In genomic region chr10:119251315-119251708, GRCh38 we compare ENCODE assay signal across 11 cellular contexts. TPM values are rescaled to one million over a fixed set of nuclear protein-coding genes. Genes with fewer than 3 reads are reported as not detected.
A peak's percentile ranks its signal among the peaks of the same experiment; 100 is the strongest.
DNase-seq lines count a peak whose midpoint lies in the region; ATAC-seq and TF ChIP-seq lines count a peak whose summit lies in the region.
"Had no signal": no experiment of that assay in that cellular context is flagged by ENCODE, and none has a peak within 500 bp of the region (broad histone marks: within the 10 kb centered on the region; RNA-seq: fewer than 3 reads in every experiment).

No MANE protein-coding gene starts in this region.

- peaks cover 29 to 79% of the 10 kb centered on the region in 2 donors for H3K4me1 ChIP-seq in ascending aorta
- H3K4me1 ChIP-seq: prostate gland had no signal

- peak overlapping the region; percentile 53 for H3K27ac Mint-ChIP-seq in stimulated activated memory B cell treated with anti-CD40 and anti-IgM and Interleukin-4, amounts not matched to agents 10 μg/mL and 1 μg/mL and 100 μg/mL, for 72 hours
- H3K27ac Mint-ChIP-seq in activated CD4-positive, alpha-beta T cell treated with anti-CD3 and anti-CD28 coated beads for 36 hours: no peak overlapping the region
- peak overlapping the region in 1 of 2 donors; percentile 18 for H3K27ac Mint-ChIP-seq in natural killer cell

- ATAC-seq in stimulated activated memory B cell treated with anti-CD40 and anti-IgM and Interleukin-4, amounts not matched to agents 10 μg/mL and 1 μg/mL and 100 μg/mL, for 72 hours: no peak
- ATAC-seq in HG03039 (IDR thresholded peaks at IDR 0.05; ENCODE audit: unreplicated experiment) (no peak), natural killer cell (no peak), HG02870 (IDR thresholded peaks at IDR 0.05; ENCODE audit: unreplicated experiment) (no peak)
- no peak for ATAC-seq in activated CD4-positive, alpha-beta T cell treated with anti-CD3 and anti-CD28 coated beads for 36 hours

- peak overlapping the region in 1 of 2 donors; percentile 16 for H3K4me3 ChIP-seq in ascending aorta
- H3K4me3 ChIP-seq: prostate gland had no signal

- POLR2A ChIA-PET in activated CD4-positive, alpha-beta T cell treated with anti-CD3 and anti-CD28 coated beads for 36 hours (lab: Charles Lee): interaction anchor here (0.7 kb wide), 1 partner anchor 221 kb away, joined by 3 read pairs; no protein-coding TSS in a partner anchor

- H3K36me3 ChIP-seq in ascending aorta: no peaks in the 10 kb centered on the region
- H3K36me3 ChIP-seq: prostate gland had no signal

- DNase-seq in GM04504 (ENCODE audit: low read depth): peak; percentile 59
- DNase-seq in ascending aorta (ENCODE audit: low spot score in 2 of 2): no peak
- DNase-seq in kidney glomerular epithelial cell (lab: John Stamatoyannopoulos, UW): peak; percentile 20
- no peak for DNase-seq in activated CD4-positive, alpha-beta T cell treated with anti-CD3 and anti-CD28 coated beads for 36 hours
- no peak for DNase-seq in natural killer cell
- DNase-seq: central memory CD4-positive, alpha-beta T cell; DMS79 treated with DMSO at 0.1 percent for 48 hours had no signal

- intact Hi-C loops in ascending aorta (cut with DNase I) (loop anchor here (5.0 kb wide), 1 partner anchor 121 kb away; no protein-coding TSS in a partner anchor), natural killer cell (cut with micrococcal nuclease) (no loop called here)
- intact Hi-C loops in activated CD4-positive, alpha-beta T cell treated with anti-CD3 and anti-CD28 coated beads for 36 hours (cut with DNase I, micrococcal nuclease): loop anchor here in 1 of 2 experiments (2.0 to 5.0 kb wide), 2 partner anchors 43 to 56 kb away; no protein-coding TSS in a partner anchor

- CTCF ChIA-PET in activated CD4-positive, alpha-beta T cell treated with anti-CD3 and anti-CD28 coated beads for 36 hours (lab: Charles Lee): interaction anchor here (0.6 to 1.6 kb wide), 5 partner anchors 20 to 132 kb away, joined by 3 to 6 read pairs (median 3); partner anchors contain the start of gene GRK5

- no peaks in the 10 kb centered on the region for H3K9me3 Mint-ChIP-seq in stimulated activated memory B cell treated with anti-CD40 and anti-IgM and Interleukin-4, amounts not matched to agents 10 μg/mL and 1 μg/mL and 100 μg/mL, for 72 hours
- H3K9me3 Mint-ChIP-seq in activated CD4-positive, alpha-beta T cell treated with anti-CD3 and anti-CD28 coated beads for 36 hours (ENCODE audit: low read depth): no peaks in the 10 kb centered on the region
- H3K9me3 Mint-ChIP-seq in natural killer cell: no peaks in the 10 kb centered on the region

- H3K4me1 Mint-ChIP-seq in stimulated activated memory B cell treated with anti-CD40 and anti-IgM and Interleukin-4, amounts not matched to agents 10 μg/mL and 1 μg/mL and 100 μg/mL, for 72 hours: peaks cover 56% of the 10 kb centered on the region
- peaks cover 49% of the 10 kb centered on the region for H3K4me1 Mint-ChIP-seq in activated CD4-positive, alpha-beta T cell treated with anti-CD3 and anti-CD28 coated beads for 36 hours
- H3K4me1 Mint-ChIP-seq in natural killer cell: peaks cover 25 to 34% of the 10 kb centered on the region in 2 donors

- H3K27me3 ChIP-seq in ascending aorta: no peaks in the 10 kb centered on the region

- H3K4me3 Mint-ChIP-seq in stimulated activated memory B cell treated with anti-CD40 and anti-IgM and Interleukin-4, amounts not matched to agents 10 μg/mL and 1 μg/mL and 100 μg/mL, for 72 hours: no peak overlapping the region
- H3K4me3 Mint-ChIP-seq in activated CD4-positive, alpha-beta T cell treated with anti-CD3 and anti-CD28 coated beads for 36 hours: no peak overlapping the region
- no peak overlapping the region for H3K4me3 Mint-ChIP-seq in natural killer cell

- TF ChIP-seq CTCF in ascending aorta (IDR thresholded peaks at IDR 0.05): no peak
- TF ChIP-seq CTCF in natural killer cell (IDR thresholded peaks at IDR 0.05): no peak

- H3K27ac ChIP-seq in ascending aorta: peak overlapping the region; percentile 95 to 97

- H3K27me3 Mint-ChIP-seq in stimulated activated memory B cell treated with anti-CD40 and anti-IgM and Interleukin-4, amounts not matched to agents 10 μg/mL and 1 μg/mL and 100 μg/mL, for 72 hours: no peaks in the 10 kb centered on the region
- no peaks in the 10 kb centered on the region for H3K27me3 Mint-ChIP-seq in activated CD4-positive, alpha-beta T cell treated with anti-CD3 and anti-CD28 coated beads for 36 hours
- no peaks in the 10 kb centered on the region for H3K27me3 Mint-ChIP-seq in natural killer cell (ENCODE audit: low read depth in 2 of 2)

- H3K36me3 Mint-ChIP-seq in stimulated activated memory B cell treated with anti-CD40 and anti-IgM and Interleukin-4, amounts not matched to agents 10 μg/mL and 1 μg/mL and 100 μg/mL, for 72 hours: no peaks in the 10 kb centered on the region
- H3K36me3 Mint-ChIP-seq in activated CD4-positive, alpha-beta T cell treated with anti-CD3 and anti-CD28 coated beads for 36 hours (ENCODE audit: low read depth): peaks cover 3% of the 10 kb centered on the region
- H3K36me3 Mint-ChIP-seq in natural killer cell: no peaks in the 10 kb centered on the region

- no peaks in the 10 kb centered on the region for H3K9me3 ChIP-seq in ascending aorta
- H3K9me3 ChIP-seq: prostate gland had no signal

RNA-seq across cellular contexts. Expression of gene GRK5, which starts 43.9 kb away (rescaled TPM):
- total RNA-seq in ascending aorta (75.5 TPM), natural killer cell (10 to 100 TPM; 37.6 to 54.3 (median 47.9) TPM)
- total RNA-seq in activated CD4-positive, alpha-beta T cell treated with anti-CD3 and anti-CD28 coated beads for 36 hours: 10 to 100 TPM; 21.2 to 24.8 TPM

Comparison
In these comparisons a context has a peak if more than half of its experiments do, and no peak if none do; other contexts are left out.
1. DNase-seq: peak in GM04504 (single experiment) and kidney glomerular epithelial cell (single experiment); none in ascending aorta (0 of 2), activated CD4-positive, alpha-beta T cell treated with anti-CD3 and anti-CD28 coated beads for 36 hours (single experiment) and natural killer cell (single experiment).